In genomic region chr10:51607436-51607835, GRCh38 we compare ENCODE assay signal across 23 cellular contexts.
"Had no signal": no experiment of that assay in that cellular context is flagged by ENCODE, and none has a peak within 500 bp of the region (broad histone marks: within the 10 kb centered on the region; RNA-seq: fewer than 3 reads in every experiment).

No MANE protein-coding gene starts in this region.

- H3K4me3 ChIP-seq: colonic mucosa, left ventricle myocardium inferior, lung, mucosa of descending colon, ovary, right atrium auricular region, tibial nerve had no signal

- H3K27me3 ChIP-seq: colonic mucosa, neutrophil, ovary, right atrium auricular region, tibial nerve had no signal

- H3K36me3 ChIP-seq: colonic mucosa, left ventricle myocardium inferior, neutrophil, ovary, right atrium auricular region, tibial nerve had no signal

- ATAC-seq: activated CD4-positive, alpha-beta T cell treated with anti-CD3 and anti-CD28 coated beads for 36 hours; mucosa of descending colon; natural killer cell treated with Interleukin-12 subunit alpha and Interleukin-12 subunit beta and Interleukin-15 and Interleukin-18, amount 100 ng/mL, for 72 hours had no signal

- H3K27ac ChIP-seq: colonic mucosa, left ventricle myocardium inferior, neutrophil, ovary, right atrium auricular region, tibial nerve had no signal

- H3K4me1 ChIP-seq: colonic mucosa, left ventricle myocardium inferior, right atrium auricular region, tibial nerve had no signal

- DNase-seq: activated CD4-positive, alpha-beta T cell treated with anti-CD3 and anti-CD28 coated beads for 36 hours; activated CD4-positive, alpha-beta T cell treated with anti-CD3 and anti-CD28 coated beads, Interleukin-2, amount 50 U/mL, for 48 hours; activated CD4-positive, CD25-positive, alpha-beta regulatory T cell; activated CD8-positive, alpha-beta memory T cell treated with anti-CD3 and anti-CD28 coated beads for 24 hours; activated effector memory CD4-positive, alpha-beta T cell treated with anti-CD3 and anti-CD28 coated beads, Interleukin-2, amount 50 U/mL, for 16 hours; activated naive CD4-positive, alpha-beta T cell treated with anti-CD3 and anti-CD28 coated beads, Interleukin-2, amount 10 ng/mL, durations not matched to agents 7 days and 5 days; activated T-cell treated with anti-CD3 and anti-CD28 coated beads, Interleukin-2, amount 50 U/mL, for 1 hour; amniotic stem cell; colonic mucosa; effector memory CD4-positive, alpha-beta T cell; islet precursor cell; left ventricle myocardium inferior; mucosa of descending colon; ovary; stimulated activated CD4-positive, alpha-beta T cell treated with anti-CD3 and anti-CD28 coated beads, Interleukin-15, amount 100 ng/mL, for 24 hours; stimulated activated CD4-positive, alpha-beta T cell treated with anti-CD3 and anti-CD28 coated beads, Interleukin-2, amount 100 ng/mL, for 24 hours; stimulated activated naive CD4-positive, alpha-beta T cell; T-helper 1 cell had no signal

- H3K9me3 ChIP-seq: colonic mucosa, mucosa of descending colon, neutrophil, ovary, right atrium auricular region had no signal
